ENCODE assay signal across 8 cellular contexts in genomic region chr4:7067523-7068278, GRCh38. TPM values are rescaled to one million over a fixed set of nuclear protein-coding genes. Genes with fewer than 3 reads are reported as not detected.
A peak's percentile ranks its signal among the peaks of the same experiment; 100 is the strongest.
DNase-seq lines count a peak whose midpoint lies in the region; ATAC-seq and TF ChIP-seq lines count a peak whose summit lies in the region.

Gene GRPEL1, minus strand, starts transcription at chr4:7068064. Its CDS starts 32 bp downstream, at chr4:7068032.

- H3K9me3 ChIP-seq in WERI-Rb-1 (ENCODE audit: severe bottlenecking) = no peaks in the 10 kb centered on the region

- peak; percentile 93 for TF ChIP-seq POLR2A in GM18951 (IDR thresholded peaks at IDR 0.05; ENCODE audit: extremely low read depth, insufficient read depth, insufficient read length)

- DNase-seq in AG20443 (ENCODE audit: low spot score) (peak; percentile 99), NCI-H2227 treated with DMSO at 0.1 percent for 48 hours (lab: John Stamatoyannopoulos, UW) (peak; percentile 96), WERI-Rb-1 (peak; percentile 100), cerebellum (ENCODE audit: low spot score) (peak; percentile 100), islet precursor cell (peak; percentile 100)
- peak; percentile 99 to 100 (median 100) for DNase-seq in stimulated activated CD4-positive, alpha-beta T cell treated with anti-CD3 and anti-CD28 coated beads, Interleukin-12 subunit alpha, Interleukin-12 subunit beta, amount 100 ng/mL, for 48 hours (ENCODE audit: low read depth in 2 of 3, low spot score in 1 of 3)

- peak within 1 kb of the TSS; percentile 78 for H3K27ac ChIP-seq in WERI-Rb-1

- TF ChIP-seq CTCF in WERI-Rb-1 (IDR thresholded peaks at IDR 0.05; ENCODE audit: low read depth, low read length) = no peak

- no peaks in the 10 kb centered on the region for H3K27me3 ChIP-seq in WERI-Rb-1 (ENCODE audit: insufficient read depth, low read depth, severe bottlenecking)

- peak within 1 kb of the TSS; percentile 78 for H3K4me3 ChIP-seq in WERI-Rb-1 (ENCODE audit: low read depth, low read length)

- peaks cover 30% of the 10 kb centered on the region for H3K36me3 ChIP-seq in WERI-Rb-1

- in situ Hi-C loops in GM18951 (cut with MboI; ENCODE audit: low sequenced_read_pairs, unreplicated experiment) = loop anchor here (10.0 kb wide), 1 partner anchor 343 kb away; no protein-coding TSS in a partner anchor

- ATAC-seq in HG03175 (IDR thresholded peaks at IDR 0.05; ENCODE audit: unreplicated experiment) = peak; percentile 91

RNA-seq across cellular contexts. Expression of gene GRPEL1, which starts in this region (rescaled TPM):
- total RNA-seq in cerebellum = 12.2 TPM

Comparison
In these comparisons a context has a peak if more than half of its experiments do, and no peak if none do; other contexts are left out.
1. Peak in every context shown above with its lines: DNase-seq, ATAC-seq, H3K4me3 ChIP-seq and H3K27ac ChIP-seq.